Comparison of ENCODE assay signal across 29 cellular contexts in the genomic region with DNA sequence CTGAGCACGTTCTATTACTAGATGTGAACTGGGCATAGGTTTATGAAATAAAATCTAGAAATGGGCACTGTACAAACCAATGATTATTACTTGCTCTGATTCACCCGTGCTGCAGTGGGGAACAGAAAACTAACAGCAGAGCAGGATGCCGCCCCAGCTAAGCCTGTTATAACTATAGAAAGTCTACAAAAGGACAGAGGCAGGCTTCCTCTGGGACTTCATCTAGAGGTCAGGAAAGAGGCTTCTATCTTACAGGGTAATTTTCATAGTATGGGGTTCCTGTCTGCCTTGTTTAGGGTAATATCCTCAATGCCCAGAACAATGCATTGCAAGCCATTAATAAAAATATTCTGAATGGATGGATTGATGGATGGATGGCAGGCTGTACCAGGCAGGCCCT.
DNase-seq lines count a peak whose midpoint lies in the region; TF ChIP-seq lines count a peak whose summit lies in the region.
"Had no signal": no experiment of that assay in that cellular context is flagged by ENCODE, and none has a peak within 500 bp of the region (broad histone marks: within the 10 kb centered on the region; RNA-seq: fewer than 3 reads in every experiment).

No MANE protein-coding gene starts in this region.

- no peak overlapping the region for H3K4me3 ChIP-seq in OCI-LY1 (ENCODE audit: low read depth, low read length, poor library complexity, severe bottlenecking)
- H3K4me3 ChIP-seq: esophagus muscularis mucosa, GM12878 had no signal

- no peaks in the 10 kb centered on the region for H3K79me1 ChIP-seq in H9 (ENCODE audit: insufficient read depth, low read depth, low read length, poor library complexity, severe bottlenecking)

- H3K4me3 Mint-ChIP-seq in nephron, result no peak overlapping the region
- no peak overlapping the region for H3K4me3 Mint-ChIP-seq in H9
- H3K4me3 Mint-ChIP-seq in activated T-helper 2 cell treated with anti-CD3 and anti-CD28 coated beads, Interferon-gamma antibody, Interleukin-2, Interleukin-4, amounts not matched to agents 10 μg/mL and 5 μg/mL and 100 μg/mL, durations not matched to agents 14 hours and 24 hours and 36 hours (ENCODE audit: low read depth), result no peak overlapping the region
- H3K4me3 Mint-ChIP-seq: activated CD4-positive, alpha-beta T cell treated with anti-CD3 and anti-CD28 coated beads for 36 hours; activated T-helper 17 cell treated with anti-CD3 and anti-CD28 coated beads, Interleukin-2, amount 50 U/mL, for 72 hours; brain; CD4-positive, alpha-beta T cell; naive thymus-derived CD8-positive, alpha-beta T cell; T-helper 2 cell treated with Interferon-gamma antibody and Interleukin-4, amounts not matched to agents 5 μg/mL and 100 μg/mL, for 36 hours; type B pancreatic cell had no signal

- no peak overlapping the region for H2BK15ac ChIP-seq in H9 (ENCODE audit: low read depth, low read length)

- peak in 2 of 3 experiments; percentile 27 to 64 for DNase-seq in NCI-H1417 (lab: John Stamatoyannopoulos, UW)
- no peak for DNase-seq in NCI-H1417 treated with DMSO at 0.1 percent for 48 hours (lab: John Stamatoyannopoulos, UW)
- DNase-seq in H9, result no peak
- no peak for DNase-seq in activated T-helper 2 cell treated with anti-CD3 and anti-CD28 coated beads, Interferon-gamma antibody, Interleukin-2, Interleukin-4, amounts not matched to agents 10 μg/mL and 5 μg/mL and 100 μg/mL, durations not matched to agents 14 hours and 24 hours and 36 hours (ENCODE audit: low spot score)
- no peak for DNase-seq in NCI-H1105 (lab: John Stamatoyannopoulos, UW)
- DNase-seq in D341Med (ENCODE audit: low spot score), result no peak
- DNase-seq: activated CD4-positive, alpha-beta T cell treated with anti-CD3 and anti-CD28 coated beads for 36 hours; activated naive CD4-positive, alpha-beta T cell treated with anti-CD3 and anti-CD28 coated beads, Interleukin-2, amount 50 U/mL, for 16 hours; CD4-positive, alpha-beta T cell; EL; foreskin melanocyte; IMR-90; kidney; naive thymus-derived CD8-positive, alpha-beta T cell; NCI-H1092 treated with DMSO at 0.1 percent for 48 hours; NCI-H2029 treated with DMSO at 0.1 percent for 48 hours; NCI-H2227 treated with DMSO at 0.1 percent for 48 hours; NCI-H526 treated with DMSO at 0.1 percent for 48 hours; SHP77 treated with DMSO at 0.1 percent for 48 hours; stimulated activated CD4-positive, alpha-beta T cell treated with anti-CD3 and anti-CD28 coated beads, Interleukin-4, amount 100 ng/mL, for 24 hours had no signal

- no peak overlapping the region for H3K23ac ChIP-seq in H9 (ENCODE audit: insufficient read length, low read depth, low read length)

- H3K9me3 ChIP-seq in OCI-LY1 (ENCODE audit: low read length), result 0 out of 2 replicates have a peak, but pooled peaks cover 2% of the 10 kb centered on the region
- H3K9me3 ChIP-seq in H9 (ENCODE audit: control insufficient read depth, low read depth, low read length), result no peaks in the 10 kb centered on the region
- H3K9me3 ChIP-seq: esophagus muscularis mucosa had no signal

- H3K9ac ChIP-seq in OCI-LY1 (ENCODE audit: low read length), result no peak overlapping the region
- no peak overlapping the region for H3K9ac ChIP-seq in H9 (ENCODE audit: extremely low read depth, insufficient read length, low read length)

- H3K4me1 Mint-ChIP-seq in nephron, result peaks cover 50% of the 10 kb centered on the region
- peaks cover 0 to 4% of the 10 kb centered on the region in 2 experiments; a peak in 1 of 4 replicates for H3K4me1 Mint-ChIP-seq in H9
- H3K4me1 Mint-ChIP-seq in activated T-helper 2 cell treated with anti-CD3 and anti-CD28 coated beads, Interferon-gamma antibody, Interleukin-2, Interleukin-4, amounts not matched to agents 10 μg/mL and 5 μg/mL and 100 μg/mL, durations not matched to agents 14 hours and 24 hours and 36 hours (ENCODE audit: low read depth), result no peaks in the 10 kb centered on the region

- no peak overlapping the region for H4K5ac ChIP-seq in H9 (ENCODE audit: insufficient read length, low read depth, low read length)

- no peak overlapping the region for H2BK120ac ChIP-seq in H9 (ENCODE audit: low read depth, low read length, poor library complexity, severe bottlenecking)

- no peak overlapping the region for H2BK12ac ChIP-seq in H9 (ENCODE audit: insufficient read length, low read depth, low read length)

- no peak overlapping the region for H2BK5ac ChIP-seq in H9 (ENCODE audit: insufficient read length, low read length)

- peak overlapping the region in 2 of 3 experiments; percentile 53 to 64 for H3K27ac Mint-ChIP-seq in nephron
- no peak overlapping the region for H3K27ac Mint-ChIP-seq in H9
- no peak overlapping the region for H3K27ac Mint-ChIP-seq in activated T-helper 2 cell treated with anti-CD3 and anti-CD28 coated beads, Interferon-gamma antibody, Interleukin-2, Interleukin-4, amounts not matched to agents 10 μg/mL and 5 μg/mL and 100 μg/mL, durations not matched to agents 14 hours and 24 hours and 36 hours
- H3K27ac Mint-ChIP-seq: activated CD4-positive, alpha-beta T cell treated with anti-CD3 and anti-CD28 coated beads for 36 hours; activated T-helper 17 cell treated with anti-CD3 and anti-CD28 coated beads, Interleukin-2, amount 50 U/mL, for 72 hours; CD4-positive, alpha-beta T cell; naive thymus-derived CD8-positive, alpha-beta T cell; T-helper 2 cell treated with Interferon-gamma antibody and Interleukin-4, amounts not matched to agents 5 μg/mL and 100 μg/mL, for 36 hours; type B pancreatic cell had no signal

- H3K79me2 ChIP-seq in OCI-LY1 (ENCODE audit: insufficient read depth, low read length), result no peaks in the 10 kb centered on the region
- no peaks in the 10 kb centered on the region for H3K79me2 ChIP-seq in H9 (ENCODE audit: insufficient read depth, low read length)

- H3K18ac ChIP-seq in H9 (ENCODE audit: insufficient read length, low read depth, low read length), result no peak overlapping the region

- peak overlapping the region; percentile 90; the same call in 1 of the 2 replicates for H2AFZ ChIP-seq in OCI-LY1 (ENCODE audit: low read length)
- H2AFZ ChIP-seq in H9 (ENCODE audit: low read length), result no peak overlapping the region

- no peak overlapping the region for H2BK20ac ChIP-seq in H9 (ENCODE audit: low read depth, low read length, poor library complexity, severe bottlenecking)

- H3K9me2 ChIP-seq in OCI-LY1 (ENCODE audit: low read depth, low read length), result no peaks in the 10 kb centered on the region

- H3K4me1 ChIP-seq in OCI-LY1 (ENCODE audit: insufficient read depth, low read length, severe bottlenecking) (peaks cover 35% of the 10 kb centered on the region), H9 (ENCODE audit: insufficient read depth, low read length) (no peaks in the 10 kb centered on the region)

- no peaks in the 10 kb centered on the region for H3F3A ChIP-seq in OCI-LY1 (ENCODE audit: insufficient read depth, low read length)

- H4K91ac ChIP-seq in H9 (ENCODE audit: insufficient read length, low read depth, low read length), result no peak overlapping the region

- H4K20me1 ChIP-seq in OCI-LY1 (ENCODE audit: insufficient read depth, low read length), result no peaks in the 10 kb centered on the region
- no peaks in the 10 kb centered on the region for H4K20me1 ChIP-seq in H9 (ENCODE audit: control insufficient read depth, insufficient read depth, insufficient read length)

- H3K36me3 Mint-ChIP-seq in nephron (ENCODE audit: low read depth) (peaks cover 5% of the 10 kb centered on the region), H9 (ENCODE audit: insufficient read depth in 1 of 3, low read depth in 3 of 3) (peaks cover 0 to 5% (median 0%) of the 10 kb centered on the region in 3 experiments; a peak in 3 of 7 replicates)
- no peaks in the 10 kb centered on the region for H3K36me3 Mint-ChIP-seq in activated T-helper 2 cell treated with anti-CD3 and anti-CD28 coated beads, Interferon-gamma antibody, Interleukin-2, Interleukin-4, amounts not matched to agents 10 μg/mL and 5 μg/mL and 100 μg/mL, durations not matched to agents 14 hours and 24 hours and 36 hours (ENCODE audit: low read depth)
- H3K36me3 Mint-ChIP-seq: brain; naive thymus-derived CD8-positive, alpha-beta T cell; type B pancreatic cell had no signal

- H3K56ac ChIP-seq in H9 (ENCODE audit: insufficient read length, low read depth, low read length), result no peak overlapping the region

- WGBS in H9 (ENCODE audit: extremely low coverage, insufficient read length, low lambda C conversion rate), result no CpG with 5 or more reads among the region's 3 CpGs

- H3K4ac ChIP-seq in H9 (ENCODE audit: low read depth, low read length), result no peak overlapping the region

- H2AK5ac ChIP-seq in H9 (ENCODE audit: insufficient read length, low read length), result no peak overlapping the region

- H3K27ac ChIP-seq in OCI-LY1 (ENCODE audit: low read depth, low read length, poor library complexity, severe bottlenecking), result peak overlapping the region; percentile 13
- no peak overlapping the region for H3K27ac ChIP-seq in H9 (ENCODE audit: insufficient read length, low read depth, low read length)
- H3K27ac ChIP-seq: 22Rv1, esophagus muscularis mucosa had no signal

- H3K27me3 Mint-ChIP-seq in nephron (ENCODE audit: low read depth), result no peaks in the 10 kb centered on the region
- no peaks in the 10 kb centered on the region for H3K27me3 Mint-ChIP-seq in H9 (ENCODE audit: low read depth)
- no peaks in the 10 kb centered on the region for H3K27me3 Mint-ChIP-seq in activated T-helper 2 cell treated with anti-CD3 and anti-CD28 coated beads, Interferon-gamma antibody, Interleukin-2, Interleukin-4, amounts not matched to agents 10 μg/mL and 5 μg/mL and 100 μg/mL, durations not matched to agents 14 hours and 24 hours and 36 hours (ENCODE audit: low read depth)
- H3K27me3 Mint-ChIP-seq: activated CD4-positive, alpha-beta T cell treated with anti-CD3 and anti-CD28 coated beads for 36 hours; activated T-helper 17 cell treated with anti-CD3 and anti-CD28 coated beads, Interleukin-2, amount 50 U/mL, for 72 hours; brain; CD4-positive, alpha-beta T cell; naive thymus-derived CD8-positive, alpha-beta T cell; type B pancreatic cell had no signal

- intact Hi-C loops in activated T-helper 2 cell treated with anti-CD3 and anti-CD28 coated beads, Interferon-gamma antibody, Interleukin-2, Interleukin-4, amounts not matched to agents 10 μg/mL and 5 μg/mL and 100 μg/mL, durations not matched to agents 14 hours and 24 hours and 36 hours (cut with micrococcal nuclease), result no loop called here

- no peak overlapping the region for H3K14ac ChIP-seq in H9 (ENCODE audit: insufficient read depth, low read length)

- no peak overlapping the region for H4K8ac ChIP-seq in H9 (replicated peaks; ENCODE audit: insufficient read length, low read depth, low read length)

- no peaks in the 10 kb centered on the region for H3K23me2 ChIP-seq in H9 (ENCODE audit: insufficient read length, low read depth, low read length, poor library complexity, severe bottlenecking)

- no peak for TF ChIP-seq CTCF in OCI-LY1 (IDR thresholded peaks at IDR 0.05; ENCODE audit: low read length)
- no peak for TF ChIP-seq CTCF in nephron (IDR thresholded peaks at IDR 0.05; ENCODE audit: unreplicated experiment in 3 of 3)
- TF ChIP-seq CTCF in H9 (conservative IDR thresholded peaks at IDR 0.05), result no peak

- no peaks in the 10 kb centered on the region for H3K36me3 ChIP-seq in OCI-LY1 (ENCODE audit: insufficient read depth, low read length)
- H3K36me3 ChIP-seq: esophagus muscularis mucosa had no signal

- no peak overlapping the region; the same call in 1 of the 2 replicates for H3K4me2 ChIP-seq in OCI-LY1 (ENCODE audit: low read length)
- H3K4me2 ChIP-seq in H9 (ENCODE audit: insufficient read depth, insufficient read length, low read length), result no peak overlapping the region

- H3K9me3 Mint-ChIP-seq in nephron, result peaks cover 12% of the 10 kb centered on the region
- H3K9me3 Mint-ChIP-seq in H9, result peaks cover 3 to 5% of the 10 kb centered on the region in 2 experiments; a peak in 3 of 5 replicates
- no peaks in the 10 kb centered on the region for H3K9me3 Mint-ChIP-seq in activated T-helper 2 cell treated with anti-CD3 and anti-CD28 coated beads, Interferon-gamma antibody, Interleukin-2, Interleukin-4, amounts not matched to agents 10 μg/mL and 5 μg/mL and 100 μg/mL, durations not matched to agents 14 hours and 24 hours and 36 hours
- H3K9me3 Mint-ChIP-seq: activated T-helper 17 cell treated with anti-CD3 and anti-CD28 coated beads, Interleukin-2, amount 50 U/mL, for 72 hours; CD4-positive, alpha-beta T cell; naive thymus-derived CD8-positive, alpha-beta T cell; T-helper 2 cell treated with Interferon-gamma antibody and Interleukin-4, amounts not matched to agents 5 μg/mL and 100 μg/mL, for 36 hours had no signal

- no peaks in the 10 kb centered on the region for H3K27me3 ChIP-seq in OCI-LY1 (ENCODE audit: insufficient read depth, low read length)
- no peaks in the 10 kb centered on the region for H3K27me3 ChIP-seq in H9 (ENCODE audit: insufficient read depth, low read length)
- H3K27me3 ChIP-seq: esophagus muscularis mucosa had no signal

- no peak overlapping the region for H3T11ph ChIP-seq in H9 (ENCODE audit: low read length)

Comparison
In these comparisons a context has a peak if more than half of its experiments do, and no peak if none do; other contexts are left out.
1. DNase-seq: peak in NCI-H1417 (2 of 3); none in NCI-H1417 treated with DMSO at 0.1 percent for 48 hours (single experiment), H9 (single experiment), activated T-helper 2 cell treated with anti-CD3 and anti-CD28 coated beads, Interferon-gamma antibody, Interleukin-2, Interleukin-4, amounts not matched to agents 10 μg/mL and 5 μg/mL and 100 μg/mL, durations not matched to agents 14 hours and 24 hours and 36 hours (single experiment), NCI-H1105 (single experiment) and D341Med (single experiment).
2. H3K27ac Mint-ChIP-seq: peak in nephron (2 of 3); none in H9 (0 of 3) and activated T-helper 2 cell treated with anti-CD3 and anti-CD28 coated beads, Interferon-gamma antibody, Interleukin-2, Interleukin-4, amounts not matched to agents 10 μg/mL and 5 μg/mL and 100 μg/mL, durations not matched to agents 14 hours and 24 hours and 36 hours (single experiment).